ENCODE assay signal across 1 cellular context in genomic region chr4:186643501-186644315, GRCh38.
A peak's percentile ranks its signal among the peaks of the same experiment; 100 is the strongest.
TF ChIP-seq lines count a peak whose summit lies in the region.

No MANE protein-coding gene starts in this region.

TF ChIP-seq in K562, 482 proteins besides CTCF, POLR2A, EP300 and RAD21 (continued from another document and continues in another):
- TF ChIP-seq MNT (conservative IDR thresholded peaks at IDR 0.05) (no peak), ZNF143 (CRISPR knock-in tag; IDR thresholded peaks at IDR 0.05) (no peak), SPI1 (IDR thresholded peaks at IDR 0.05; ENCODE audit: borderline replicate concordance, low read depth, low read length) (no peak), SREBF1 (IDR thresholded peaks at IDR 0.05; ENCODE audit: borderline replicate concordance, low read depth, low read length) (no peak), TRIM28 (IDR thresholded peaks at IDR 0.05) (no peak), ZNF24 (IDR thresholded peaks at IDR 0.05) (no peak), NFE2 (IDR thresholded peaks at IDR 0.05; ENCODE audit: low read depth) (peak; percentile 76), HMGXB4 (CRISPR knock-in tag; IDR thresholded peaks at IDR 0.05) (no peak), ZNF780A (CRISPR knock-in tag; IDR thresholded peaks at IDR 0.05) (no peak), JUNB (CRISPR knock-in tag; conservative IDR thresholded peaks at IDR 0.05) (0 out of 2 replicates have a peak, but pooled peaks have one; percentile 17), ZNF316 (IDR thresholded peaks at IDR 0.05) (peak; percentile 62), RNF2 (IDR thresholded peaks at IDR 0.05) (no peak), ETV5 (CRISPR knock-in tag; IDR thresholded peaks at IDR 0.05; ENCODE audit: low read depth) (no peak), STAT5A (IDR thresholded peaks at IDR 0.05; ENCODE audit: borderline replicate concordance, low read length) (no peak), NR2C2 (CRISPR knock-in tag; IDR thresholded peaks at IDR 0.05) (peak; percentile 90), NR2C2 (tag; IDR thresholded peaks at IDR 0.05) (peak; percentile 85), PTBP1 (IDR thresholded peaks at IDR 0.05; ENCODE audit: low read depth, low read length) (no peak), MTA1 (IDR thresholded peaks at IDR 0.05; ENCODE audit: borderline replicate concordance) (no peak), HDAC1 (IDR thresholded peaks at IDR 0.05) (no peak), JUN (IDR thresholded peaks at IDR 0.05; ENCODE audit: borderline replicate concordance, low read depth, low read length) (peak; percentile 62; the same call in 1 of the 2 replicates), JUN (CRISPR knock-in tag; IDR thresholded peaks at IDR 0.05; ENCODE audit: borderline replicate concordance) (no peak), SAFB (IDR thresholded peaks at IDR 0.05; ENCODE audit: borderline replicate concordance, low read depth, low read length) (no peak), ZNF778 (CRISPR knock-in tag; IDR thresholded peaks at IDR 0.05) (no peak), ZNF184 (CRISPR knock-in tag; IDR thresholded peaks at IDR 0.05) (no peak), ZNF3 (CRISPR knock-in tag; IDR thresholded peaks at IDR 0.05) (no peak), BCLAF1 (IDR thresholded peaks at IDR 0.05; ENCODE audit: borderline replicate concordance in 1 of 2, control insufficient read depth in 1 of 2, low read depth in 2 of 2, low read length in 1 of 2) (no peak), ZBTB5 (IDR thresholded peaks at IDR 0.05) (no peak), BRCA1 (IDR thresholded peaks at IDR 0.05) (no peak), BRCA1 (CRISPR knock-in tag; IDR thresholded peaks at IDR 0.05) (no peak), NUFIP1 (IDR thresholded peaks at IDR 0.05; ENCODE audit: partially characterized antibody) (no peak), ZNF436 (CRISPR knock-in tag; IDR thresholded peaks at IDR 0.05) (no peak), E2F8 (IDR thresholded peaks at IDR 0.05; ENCODE audit: low read depth, partially characterized antibody) (no peak), MXI1 (IDR thresholded peaks at IDR 0.05; ENCODE audit: low read depth, low read length) (no peak), ZNF277 (CRISPR knock-in tag; IDR thresholded peaks at IDR 0.05; ENCODE audit: borderline replicate concordance) (no peak), ZNF146 (CRISPR knock-in tag; IDR thresholded peaks at IDR 0.05; ENCODE audit: unreplicated experiment) (no peak), FOXP1 (CRISPR knock-in tag; IDR thresholded peaks at IDR 0.05) (no peak), RBFOX2 (IDR thresholded peaks at IDR 0.05; ENCODE audit: low read depth, low read length) (no peak), FOSL1 (tag; conservative IDR thresholded peaks at IDR 0.05) (peak; percentile 99), SMARCB1 (IDR thresholded peaks at IDR 0.05; ENCODE audit: insufficient read length, low read depth) (no peak), RCOR1 (IDR thresholded peaks at IDR 0.05; ENCODE audit: borderline replicate concordance in 1 of 2, low read depth in 2 of 2, low read length in 2 of 2) (no peak)
- TF ChIP-seq, protein P1, sequence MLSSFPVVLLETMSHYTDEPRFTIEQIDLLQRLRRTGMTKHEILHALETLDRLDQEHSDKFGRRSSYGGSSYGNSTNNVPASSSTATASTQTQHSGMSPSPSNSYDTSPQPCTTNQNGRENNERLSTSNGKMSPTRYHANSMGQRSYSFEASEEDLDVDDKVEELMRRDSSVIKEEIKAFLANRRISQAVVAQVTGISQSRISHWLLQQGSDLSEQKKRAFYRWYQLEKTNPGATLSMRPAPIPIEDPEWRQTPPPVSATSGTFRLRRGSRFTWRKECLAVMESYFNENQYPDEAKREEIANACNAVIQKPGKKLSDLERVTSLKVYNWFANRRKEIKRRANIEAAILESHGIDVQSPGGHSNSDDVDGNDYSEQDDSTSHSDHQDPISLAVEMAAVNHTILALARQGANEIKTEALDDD (IDR thresholded peaks at IDR 0.05), result no peak
- TF ChIP-seq, protein P2, sequence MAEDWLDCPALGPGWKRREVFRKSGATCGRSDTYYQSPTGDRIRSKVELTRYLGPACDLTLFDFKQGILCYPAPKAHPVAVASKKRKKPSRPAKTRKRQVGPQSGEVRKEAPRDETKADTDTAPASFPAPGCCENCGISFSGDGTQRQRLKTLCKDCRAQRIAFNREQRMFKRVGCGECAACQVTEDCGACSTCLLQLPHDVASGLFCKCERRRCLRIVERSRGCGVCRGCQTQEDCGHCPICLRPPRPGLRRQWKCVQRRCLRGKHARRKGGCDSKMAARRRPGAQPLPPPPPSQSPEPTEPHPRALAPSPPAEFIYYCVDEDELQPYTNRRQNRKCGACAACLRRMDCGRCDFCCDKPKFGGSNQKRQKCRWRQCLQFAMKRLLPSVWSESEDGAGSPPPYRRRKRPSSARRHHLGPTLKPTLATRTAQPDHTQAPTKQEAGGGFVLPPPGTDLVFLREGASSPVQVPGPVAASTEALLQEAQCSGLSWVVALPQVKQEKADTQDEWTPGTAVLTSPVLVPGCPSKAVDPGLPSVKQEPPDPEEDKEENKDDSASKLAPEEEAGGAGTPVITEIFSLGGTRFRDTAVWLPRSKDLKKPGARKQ (CRISPR knock-in tag; IDR thresholded peaks at IDR 0.05), result no peak
- TF ChIP-seq, protein P3, sequence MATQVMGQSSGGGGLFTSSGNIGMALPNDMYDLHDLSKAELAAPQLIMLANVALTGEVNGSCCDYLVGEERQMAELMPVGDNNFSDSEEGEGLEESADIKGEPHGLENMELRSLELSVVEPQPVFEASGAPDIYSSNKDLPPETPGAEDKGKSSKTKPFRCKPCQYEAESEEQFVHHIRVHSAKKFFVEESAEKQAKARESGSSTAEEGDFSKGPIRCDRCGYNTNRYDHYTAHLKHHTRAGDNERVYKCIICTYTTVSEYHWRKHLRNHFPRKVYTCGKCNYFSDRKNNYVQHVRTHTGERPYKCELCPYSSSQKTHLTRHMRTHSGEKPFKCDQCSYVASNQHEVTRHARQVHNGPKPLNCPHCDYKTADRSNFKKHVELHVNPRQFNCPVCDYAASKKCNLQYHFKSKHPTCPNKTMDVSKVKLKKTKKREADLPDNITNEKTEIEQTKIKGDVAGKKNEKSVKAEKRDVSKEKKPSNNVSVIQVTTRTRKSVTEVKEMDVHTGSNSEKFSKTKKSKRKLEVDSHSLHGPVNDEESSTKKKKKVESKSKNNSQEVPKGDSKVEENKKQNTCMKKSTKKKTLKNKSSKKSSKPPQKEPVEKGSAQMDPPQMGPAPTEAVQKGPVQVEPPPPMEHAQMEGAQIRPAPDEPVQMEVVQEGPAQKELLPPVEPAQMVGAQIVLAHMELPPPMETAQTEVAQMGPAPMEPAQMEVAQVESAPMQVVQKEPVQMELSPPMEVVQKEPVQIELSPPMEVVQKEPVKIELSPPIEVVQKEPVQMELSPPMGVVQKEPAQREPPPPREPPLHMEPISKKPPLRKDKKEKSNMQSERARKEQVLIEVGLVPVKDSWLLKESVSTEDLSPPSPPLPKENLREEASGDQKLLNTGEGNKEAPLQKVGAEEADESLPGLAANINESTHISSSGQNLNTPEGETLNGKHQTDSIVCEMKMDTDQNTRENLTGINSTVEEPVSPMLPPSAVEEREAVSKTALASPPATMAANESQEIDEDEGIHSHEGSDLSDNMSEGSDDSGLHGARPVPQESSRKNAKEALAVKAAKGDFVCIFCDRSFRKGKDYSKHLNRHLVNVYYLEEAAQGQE (CRISPR knock-in tag; IDR thresholded peaks at IDR 0.05; ENCODE audit: low read depth), result no peak
